9 cellular contexts compared by ENCODE assay signal in the genomic region with DNA sequence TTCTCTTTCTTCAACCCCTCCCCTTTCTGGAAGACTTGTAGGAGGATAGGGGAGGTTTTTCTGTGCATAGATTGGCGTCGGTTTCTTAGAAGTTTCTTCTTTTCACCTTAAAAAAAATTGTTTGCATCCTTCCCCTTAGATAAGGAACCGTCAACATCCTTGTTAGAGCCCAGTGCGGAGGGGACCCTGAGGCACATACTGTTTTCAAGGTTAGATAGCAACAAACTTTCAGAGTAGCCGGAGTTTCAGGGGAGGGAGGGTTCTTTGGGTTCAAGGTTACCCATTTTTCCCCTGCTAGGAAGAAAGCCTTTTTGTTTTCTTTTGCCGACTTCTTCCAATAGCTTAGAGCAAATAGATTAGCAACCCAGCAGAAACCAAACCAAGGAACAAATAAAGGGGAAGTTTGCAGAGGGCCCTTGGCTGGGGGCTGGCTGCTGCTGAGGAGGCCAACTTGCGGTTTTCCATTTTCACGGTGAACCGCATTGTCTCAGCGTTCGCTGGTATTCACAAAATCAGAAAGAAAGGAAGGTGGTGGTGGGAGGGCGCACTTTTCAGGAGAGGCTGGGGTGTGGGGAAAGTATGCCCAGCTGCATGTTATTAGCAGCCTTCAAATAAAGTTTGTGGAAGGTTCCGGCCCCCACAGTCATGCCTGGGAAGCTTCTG. TPM values are rescaled to one million over a fixed set of nuclear protein-coding genes. Genes with fewer than 3 reads are reported as not detected.
DNase-seq lines count a peak whose midpoint lies in the region; ATAC-seq and TF ChIP-seq lines count a peak whose summit lies in the region.
"Had no signal": no experiment of that assay in that cellular context is flagged by ENCODE, and none has a peak within 500 bp of the region (broad histone marks: within the 10 kb centered on the region; RNA-seq: fewer than 3 reads in every experiment).

No MANE protein-coding gene starts in this region.

- POLR2A ChIA-PET in activated CD4-positive, alpha-beta memory T cell treated with anti-CD3 and anti-CD28 coated beads, Interleukin-2, amount 10 ng/mL, durations not matched to agents 7 days and 5 days (lab: Charles Lee) = interaction anchor here (0.7 to 3.3 kb wide), 6 partner anchors 24 to 155 kb away, joined by 3 to 17 read pairs (median 4); no protein-coding TSS in a partner anchor
- POLR2A ChIA-PET in PC-3 (lab: Charles Lee; ENCODE audit: unreplicated experiment) = no interaction called here

- H3K4me3 Mint-ChIP-seq in activated CD4-positive, alpha-beta memory T cell treated with anti-CD3 and anti-CD28 coated beads, Interleukin-2, amount 10 ng/mL, durations not matched to agents 7 days and 5 days = peak overlapping the region; percentile 64

- no peak overlapping the region for H2AFZ ChIP-seq in PC-3 (ENCODE audit: low read length)

- no peaks in the 10 kb centered on the region for H3K9me3 Mint-ChIP-seq in activated CD4-positive, alpha-beta memory T cell treated with anti-CD3 and anti-CD28 coated beads, Interleukin-2, amount 10 ng/mL, durations not matched to agents 7 days and 5 days

- no peaks in the 10 kb centered on the region for H3K27me3 ChIP-seq in PC-3 (ENCODE audit: low read length)

- H3K4me1 ChIP-seq in PC-3 (ENCODE audit: insufficient read depth, low read length) = no peaks in the 10 kb centered on the region

- H3K4me3 ChIP-seq in PC-3 (ENCODE audit: low read length) = no peak overlapping the region

- TF ChIP-seq CTCF in PC-3 (conservative IDR thresholded peaks at IDR 0.05; ENCODE audit: low read depth, low read length) = no peak

- no peak overlapping the region for H3K4me2 ChIP-seq in PC-3 (ENCODE audit: low read length)

- H3K27me3 Mint-ChIP-seq in activated CD4-positive, alpha-beta memory T cell treated with anti-CD3 and anti-CD28 coated beads, Interleukin-2, amount 10 ng/mL, durations not matched to agents 7 days and 5 days = no peaks in the 10 kb centered on the region

- H3K4me1 Mint-ChIP-seq in activated CD4-positive, alpha-beta memory T cell treated with anti-CD3 and anti-CD28 coated beads, Interleukin-2, amount 10 ng/mL, durations not matched to agents 7 days and 5 days = peaks cover 79% of the 10 kb centered on the region

- peak overlapping the region; percentile 38 for H3K27ac ChIP-seq in temporal lobe (ENCODE audit: low read depth, low read length)
- no peak overlapping the region for H3K27ac ChIP-seq in PC-3 (ENCODE audit: low read length)

- peak; percentile 45 for ATAC-seq in GM18508 (IDR thresholded peaks at IDR 0.05; ENCODE audit: insufficient read depth, unreplicated experiment)
- ATAC-seq in HG03469 (IDR thresholded peaks at IDR 0.05; ENCODE audit: unreplicated experiment) = peak; percentile 42
- ATAC-seq in PC-3 = no peak
- ATAC-seq: HCT116 had no signal

- H4K20me1 ChIP-seq in PC-3 (ENCODE audit: low read length) = no peaks in the 10 kb centered on the region

- peak; percentile 73 for DNase-seq in activated CD4-positive, alpha-beta memory T cell treated with anti-CD3 and anti-CD28 coated beads, Interleukin-2, amount 10 ng/mL, durations not matched to agents 7 days and 5 days
- DNase-seq in left kidney (ENCODE audit: low read depth, low spot score) = peak; percentile 45
- DNase-seq in PC-3 = no peak
- no peak for DNase-seq in NCI-H1105 treated with DMSO at 0.1 percent for 48 hours (lab: John Stamatoyannopoulos, UW)
- no peak for DNase-seq in iPS-NIHi7 (ENCODE audit: extremely low spot score)

- H3K36me3 ChIP-seq in PC-3 (ENCODE audit: low read depth, low read length) = no peaks in the 10 kb centered on the region; the same call in 1 of the 2 replicates

- no TSS peak for BruUV-seq in PC-3 (replicated peaks; lab: Mats Ljungman, UMichigan)

- no peaks in the 10 kb centered on the region for H3K79me2 ChIP-seq in PC-3 (ENCODE audit: low read length)

- H3K9ac ChIP-seq in PC-3 (ENCODE audit: low read length) = no peak overlapping the region

- no peaks in the 10 kb centered on the region for H3K9me3 ChIP-seq in PC-3 (ENCODE audit: low read length)

- peak overlapping the region; percentile 88 for H3K27ac Mint-ChIP-seq in activated CD4-positive, alpha-beta memory T cell treated with anti-CD3 and anti-CD28 coated beads, Interleukin-2, amount 10 ng/mL, durations not matched to agents 7 days and 5 days

- CTCF ChIA-PET in activated CD4-positive, alpha-beta memory T cell treated with anti-CD3 and anti-CD28 coated beads, Interleukin-2, amount 10 ng/mL, durations not matched to agents 7 days and 5 days (lab: Charles Lee) = interaction anchor here (0.8 to 1.5 kb wide), 2 partner anchors 42 to 155 kb away, joined by 3 read pairs; no protein-coding TSS in a partner anchor
- CTCF ChIA-PET in PC-3 (lab: Charles Lee) = no interaction called here

- H3K9me2 ChIP-seq in PC-3 (replicated peaks; ENCODE audit: low read length) = no peaks in the 10 kb centered on the region

- H3F3A ChIP-seq in PC-3 (ENCODE audit: low read length, unreplicated experiment) = peaks cover 4% of the 10 kb centered on the region

- intact Hi-C loops in PC-3 (cut with micrococcal nuclease) = no loop called here

- H3K36me3 Mint-ChIP-seq in activated CD4-positive, alpha-beta memory T cell treated with anti-CD3 and anti-CD28 coated beads, Interleukin-2, amount 10 ng/mL, durations not matched to agents 7 days and 5 days (ENCODE audit: low read depth) = peaks cover 53% of the 10 kb centered on the region

RNA-seq across cellular contexts. Expression of a gene that starts 28.8 kb away (rescaled TPM):
- 100 to 1,000 TPM; 107 to 111 TPM for total RNA-seq in activated CD4-positive, alpha-beta memory T cell treated with anti-CD3 and anti-CD28 coated beads, Interleukin-2, amount 10 ng/mL, durations not matched to agents 7 days and 5 days
- total RNA-seq in temporal lobe (28.3 TPM), PC-3 (2014; rRNA removed) (54.7 and 60.4 TPM in 2 replicates)

Comparison
In these comparisons a context has a peak if more than half of its experiments do, and no peak if none do; other contexts are left out.
1. DNase-seq: peak in activated CD4-positive, alpha-beta memory T cell treated with anti-CD3 and anti-CD28 coated beads, Interleukin-2, amount 10 ng/mL, durations not matched to agents 7 days and 5 days (single experiment) and left kidney (single experiment); none in PC-3 (single experiment), NCI-H1105 treated with DMSO at 0.1 percent for 48 hours (single experiment) and iPS-NIHi7 (single experiment).